In genomic region chr2:19474128-19474527, GRCh38 we compare ENCODE assay signal across 8 cellular contexts.
DNase-seq lines count a peak whose midpoint lies in the region; ATAC-seq and TF ChIP-seq lines count a peak whose summit lies in the region.

No MANE protein-coding gene starts in this region.

- H3K27ac Mint-ChIP-seq in GM23338, result peak overlapping the region; percentile 28; the same call in 1 of the 2 replicates
- no peak overlapping the region for H3K27ac Mint-ChIP-seq in activated T-helper 2 cell treated with anti-CD3 and anti-CD28 coated beads, Interferon-gamma antibody, Interleukin-2, Interleukin-4, amounts not matched to agents 10 μg/mL and 5 μg/mL and 100 μg/mL, durations not matched to agents 14 hours and 24 hours and 36 hours
- H3K27ac Mint-ChIP-seq in glutamatergic neuron (ENCODE audit: unreplicated experiment), result no peak overlapping the region

- H3K36me3 ChIP-seq in GM23338 (ENCODE audit: insufficient read depth) (no peaks in the 10 kb centered on the region), MG63 (no peaks in the 10 kb centered on the region)

- H3K4me3 Mint-ChIP-seq in GM23338 (no peak overlapping the region), glutamatergic neuron (ENCODE audit: unreplicated experiment) (no peak overlapping the region)
- H3K4me3 Mint-ChIP-seq in activated T-helper 2 cell treated with anti-CD3 and anti-CD28 coated beads, Interferon-gamma antibody, Interleukin-2, Interleukin-4, amounts not matched to agents 10 μg/mL and 5 μg/mL and 100 μg/mL, durations not matched to agents 14 hours and 24 hours and 36 hours (ENCODE audit: low read depth), result peak overlapping the region; percentile 11

- H3K4me3 ChIP-seq in GM23338 (no peak overlapping the region), MG63 (no peak overlapping the region)

- no peak overlapping the region for H3K4me2 ChIP-seq in GM23338

- H3K9me3 ChIP-seq in MG63, result no peaks in the 10 kb centered on the region; the same call in 1 of the 2 replicates

- intact Hi-C loops in activated T-helper 2 cell treated with anti-CD3 and anti-CD28 coated beads, Interferon-gamma antibody, Interleukin-2, Interleukin-4, amounts not matched to agents 10 μg/mL and 5 μg/mL and 100 μg/mL, durations not matched to agents 14 hours and 24 hours and 36 hours (cut with micrococcal nuclease), result no loop called here

- H4K20me1 ChIP-seq in GM23338 (replicated peaks; ENCODE audit: insufficient read depth), result no peaks in the 10 kb centered on the region

- TF ChIP-seq CTCF in GM13976 (IDR thresholded peaks at IDR 0.05; ENCODE audit: borderline replicate concordance, control extremely low read depth, extremely low read depth, insufficient read depth, missing control alignments) (no peak), GM23338 (conservative IDR thresholded peaks at IDR 0.05; ENCODE audit: low read depth in 2 of 2) (no peak), glutamatergic neuron (IDR thresholded peaks at IDR 0.05; ENCODE audit: partially characterized antibody, unreplicated experiment) (no peak), RWPE1 (conservative IDR thresholded peaks at IDR 0.05; ENCODE audit: low read depth) (no peak)

- peaks cover 17% of the 10 kb centered on the region for H3K9me2 ChIP-seq in GM23338 (ENCODE audit: insufficient read depth)

- peak overlapping the region; percentile 66; the same call in 1 of the 2 replicates for H2AFZ ChIP-seq in GM23338

- no peaks in the 10 kb centered on the region for H3K79me2 ChIP-seq in GM23338 (replicated peaks; ENCODE audit: insufficient read depth)

- H3K4me1 Mint-ChIP-seq in GM23338 (peaks cover 25% of the 10 kb centered on the region), glutamatergic neuron (ENCODE audit: low read depth, unreplicated experiment) (no peaks in the 10 kb centered on the region)
- H3K4me1 Mint-ChIP-seq in activated T-helper 2 cell treated with anti-CD3 and anti-CD28 coated beads, Interferon-gamma antibody, Interleukin-2, Interleukin-4, amounts not matched to agents 10 μg/mL and 5 μg/mL and 100 μg/mL, durations not matched to agents 14 hours and 24 hours and 36 hours (ENCODE audit: low read depth), result peaks cover 11% of the 10 kb centered on the region

- H3K9me3 Mint-ChIP-seq in GM23338, result no peaks in the 10 kb centered on the region
- peaks cover 3% of the 10 kb centered on the region for H3K9me3 Mint-ChIP-seq in activated T-helper 2 cell treated with anti-CD3 and anti-CD28 coated beads, Interferon-gamma antibody, Interleukin-2, Interleukin-4, amounts not matched to agents 10 μg/mL and 5 μg/mL and 100 μg/mL, durations not matched to agents 14 hours and 24 hours and 36 hours
- H3K9me3 Mint-ChIP-seq in glutamatergic neuron (ENCODE audit: unreplicated experiment), result no peaks in the 10 kb centered on the region

- H3K27ac ChIP-seq in GM23338 (ENCODE audit: low read depth), result no peak overlapping the region
- H3K27ac ChIP-seq in RWPE1, result no peak overlapping the region

- ATAC-seq in GM23338, result no peak

- peaks cover 2% of the 10 kb centered on the region for H3K27me3 Mint-ChIP-seq in GM23338 (ENCODE audit: insufficient read depth, low read depth, poor library complexity)
- peaks cover 60% of the 10 kb centered on the region for H3K27me3 Mint-ChIP-seq in activated T-helper 2 cell treated with anti-CD3 and anti-CD28 coated beads, Interferon-gamma antibody, Interleukin-2, Interleukin-4, amounts not matched to agents 10 μg/mL and 5 μg/mL and 100 μg/mL, durations not matched to agents 14 hours and 24 hours and 36 hours (ENCODE audit: low read depth)
- H3K27me3 Mint-ChIP-seq in glutamatergic neuron (ENCODE audit: unreplicated experiment), result no peaks in the 10 kb centered on the region

- POLR2A ChIA-PET in RWPE1 (lab: Yijun Ruan, JAX; ENCODE audit: low non-redundant PET), result no interaction called here

- in situ Hi-C loops in GM13976 (cut with MboI; ENCODE audit: low sequenced_read_pairs, unreplicated experiment), result no loop called here

- no peaks in the 10 kb centered on the region for H3K36me3 Mint-ChIP-seq in GM23338 (ENCODE audit: low read depth)
- no peaks in the 10 kb centered on the region for H3K36me3 Mint-ChIP-seq in activated T-helper 2 cell treated with anti-CD3 and anti-CD28 coated beads, Interferon-gamma antibody, Interleukin-2, Interleukin-4, amounts not matched to agents 10 μg/mL and 5 μg/mL and 100 μg/mL, durations not matched to agents 14 hours and 24 hours and 36 hours (ENCODE audit: low read depth)
- no peaks in the 10 kb centered on the region for H3K36me3 Mint-ChIP-seq in glutamatergic neuron (ENCODE audit: unreplicated experiment)

- H3K27me3 ChIP-seq in GM23338 (ENCODE audit: insufficient read depth) (no peaks in the 10 kb centered on the region), MG63 (no peaks in the 10 kb centered on the region)

- H3K4me1 ChIP-seq in GM23338 (ENCODE audit: insufficient read depth), result peaks cover 20% of the 10 kb centered on the region

- CTCF ChIA-PET in RWPE1 (lab: Yijun Ruan, JAX), result no interaction called here

- H3F3A ChIP-seq in GM23338 (replicated peaks; ENCODE audit: low read depth), result no peaks in the 10 kb centered on the region

- DNase-seq in GM13976 (ENCODE audit: low spot score) (peak; percentile 20), GM23338 (ENCODE audit: low spot score) (no peak), MG63 (peak; percentile 50), myocyte (ENCODE audit: low read depth) (peak; percentile 67), glutamatergic neuron (no peak), NCI-H2227 treated with DMSO at 0.1 percent for 48 hours (lab: John Stamatoyannopoulos, UW) (no peak), RWPE1 (ENCODE audit: low spot score) (no peak)
- DNase-seq in activated T-helper 2 cell treated with anti-CD3 and anti-CD28 coated beads, Interferon-gamma antibody, Interleukin-2, Interleukin-4, amounts not matched to agents 10 μg/mL and 5 μg/mL and 100 μg/mL, durations not matched to agents 14 hours and 24 hours and 36 hours (ENCODE audit: low spot score), result peak; percentile 60

TF ChIP-seq in GM23338, 12 proteins besides CTCF, POLR2A, EP300 and RAD21 (continues in another document):
- TF ChIP-seq ZNF331 (CRISPR knock-in tag; IDR thresholded peaks at IDR 0.05; ENCODE audit: low read depth) (no peak), EZH2 (IDR thresholded peaks at IDR 0.05; ENCODE audit: low read depth, unreplicated experiment) (no peak), NANOG (IDR thresholded peaks at IDR 0.05; ENCODE audit: borderline replicate concordance) (no peak), ETS1 (IDR thresholded peaks at IDR 0.05) (no peak), STAT1 (IDR thresholded peaks at IDR 0.05; ENCODE audit: unreplicated experiment) (no peak), POLR2AphosphoS5 (IDR thresholded peaks at IDR 0.05; ENCODE audit: low read depth) (no peak), JUNB (IDR thresholded peaks at IDR 0.05; ENCODE audit: unreplicated experiment) (no peak), CREB1 (CRISPR knock-in tag; IDR thresholded peaks at IDR 0.05; ENCODE audit: low read depth) (no peak), EZH2phosphoT487 (IDR thresholded peaks at IDR 0.05; ENCODE audit: unreplicated experiment) (no peak)

Comparison
In these comparisons a context has a peak if more than half of its experiments do, and no peak if none do; other contexts are left out.
1. DNase-seq: peak in GM13976 (single experiment), MG63 (single experiment), activated T-helper 2 cell treated with anti-CD3 and anti-CD28 coated beads, Interferon-gamma antibody, Interleukin-2, Interleukin-4, amounts not matched to agents 10 μg/mL and 5 μg/mL and 100 μg/mL, durations not matched to agents 14 hours and 24 hours and 36 hours (single experiment) and myocyte (single experiment); none in GM23338 (single experiment), glutamatergic neuron (single experiment), NCI-H2227 treated with DMSO at 0.1 percent for 48 hours (single experiment) and RWPE1 (single experiment).